ENCODE assay signal across 24 cellular contexts in genomic region chr4:168474660-168475320, GRCh38. TPM values are rescaled to one million over a fixed set of nuclear protein-coding genes. Genes with fewer than 3 reads are reported as not detected.
A peak's percentile ranks its signal among the peaks of the same experiment; 100 is the strongest.
DNase-seq lines count a peak whose midpoint lies in the region; ATAC-seq, FAIRE-seq and TF ChIP-seq lines count a peak whose summit lies in the region.
"Had no signal": no experiment of that assay in that cellular context is flagged by ENCODE, and none has a peak within 500 bp of the region (broad histone marks: within the 10 kb centered on the region; RNA-seq: fewer than 3 reads in every experiment).

No MANE protein-coding gene starts in this region.

- BruUV-seq in mammary epithelial cell (replicated peaks; lab: Mats Ljungman, UMichigan), result no TSS peak

- H3K9ac ChIP-seq in mammary epithelial cell (ENCODE audit: insufficient read depth, low read length), result no peak overlapping the region

- FAIRE-seq in GM19239 (lab: Jason Lieb, UNC), result peak; percentile 76

- dilution Hi-C loops in mammary epithelial cell (cut with HindIII; ENCODE audit: low sequenced_read_pairs), result no loop called here

- no peak for ATAC-seq in right lobe of liver

- H3K27me3 ChIP-seq in mammary epithelial cell (ENCODE audit: insufficient read depth, low read length) (no peaks in the 10 kb centered on the region), vagina (no peaks in the 10 kb centered on the region), right lobe of liver (no peaks in the 10 kb centered on the region), HAP-1 (ENCODE audit: low read depth) (no peaks in the 10 kb centered on the region)
- H3K27me3 ChIP-seq: esophagus muscularis mucosa had no signal

- H3K4me1 ChIP-seq in mammary epithelial cell (ENCODE audit: insufficient read depth, low read length), result peaks cover 15% of the 10 kb centered on the region
- peaks cover 15% of the 10 kb centered on the region for H3K4me1 ChIP-seq in vagina
- peaks cover 0 to 10% (median 0%) of the 10 kb centered on the region in 4 donors for H3K4me1 ChIP-seq in right lobe of liver
- H3K4me1 ChIP-seq in HAP-1, result no peaks in the 10 kb centered on the region

- WGBS in mammary epithelial cell (ENCODE audit: low coverage, missing lambda C conversion rate), result 37% methylated on average over 5 of the region's 5 CpGs
- 59% methylated on average over 5 of the region's 5 CpGs for WGBS in right lobe of liver (ENCODE audit: insufficient coverage, low coverage, low lambda C conversion rate, missing lambda C conversion rate)

- H3K9me3 ChIP-seq in mammary epithelial cell (replicated peaks; ENCODE audit: insufficient read depth, low read length) (no peaks in the 10 kb centered on the region), vagina (no peaks in the 10 kb centered on the region), right lobe of liver (no peaks in the 10 kb centered on the region), HAP-1 (no peaks in the 10 kb centered on the region)
- H3K9me3 ChIP-seq: esophagus muscularis mucosa had no signal

- peak overlapping the region; percentile 22 for H3K27ac ChIP-seq in mammary epithelial cell (ENCODE audit: insufficient read depth, low read depth, low read length)
- H3K27ac ChIP-seq in vagina, result no peak overlapping the region
- H3K27ac ChIP-seq in right lobe of liver, result no peak overlapping the region
- H3K27ac ChIP-seq: esophagus muscularis mucosa had no signal

- intact Hi-C loops in mammary epithelial cell (cut with micrococcal nuclease), result no loop called here
- intact Hi-C loops in vagina (cut with DNase I), result no loop called here
- intact Hi-C loops in right lobe of liver (cut with DNase I), result no loop called here

- no peaks in the 10 kb centered on the region for H3K36me3 Mint-ChIP-seq in nephron progenitor cell (ENCODE audit: low read depth)

- in situ Hi-C loops in mammary epithelial cell (cut with MboI; ENCODE audit: low sequenced_read_pairs in 2 of 2), result no loop called here
- in situ Hi-C loops in HAP-1 (cut with MboI; ENCODE audit: low sequenced_read_pairs), result no loop called here

- no peaks in the 10 kb centered on the region for H4K20me1 ChIP-seq in mammary epithelial cell (ENCODE audit: insufficient read depth, low read length)

- CTCF ChIA-PET in mammary epithelial cell (lab: Charles Lee; ENCODE audit: low non-redundant PET), result no interaction called here

- peak overlapping the region; percentile 60 for H3K4me2 ChIP-seq in mammary epithelial cell (ENCODE audit: insufficient read depth, low read depth, low read length)
- H3K4me2 ChIP-seq: smooth muscle cell had no signal

- no peak for TF ChIP-seq POLR2A in vagina (IDR thresholded peaks at IDR 0.05)
- TF ChIP-seq POLR2A in right lobe of liver (IDR thresholded peaks at IDR 0.05), result no peak

- H3K27me3 Mint-ChIP-seq in nephron progenitor cell (ENCODE audit: low read depth, poor library complexity), result peaks cover 4% of the 10 kb centered on the region
- H3K27me3 Mint-ChIP-seq: B cell had no signal

- H3K4me3 Mint-ChIP-seq in nephron progenitor cell, result no peak overlapping the region
- H3K4me3 Mint-ChIP-seq: B cell had no signal

- H2AFZ ChIP-seq in mammary epithelial cell (ENCODE audit: low read depth, low read length), result peak overlapping the region; percentile 82

- H3K4me3 ChIP-seq in mammary epithelial cell (replicated peaks in 1 of 3; ENCODE audit: insufficient read depth in 1 of 3, low read depth in 2 of 3, low read length in 3 of 3) (no peak overlapping the region), vagina (no peak overlapping the region), right lobe of liver (no peak overlapping the region), HAP-1 (no peak overlapping the region)
- H3K4me3 ChIP-seq: esophagus muscularis mucosa, smooth muscle cell had no signal

- no peak for DNase-seq in GM19239 (ENCODE audit: insufficient read length, low spot score)
- DNase-seq in NCI-H69 (lab: John Stamatoyannopoulos, UW), result peak; percentile 48
- DNase-seq in mammary epithelial cell, result no peak
- no peak for DNase-seq in nephron progenitor cell
- DNase-seq in vagina (ENCODE audit: extremely low spot score in 2 of 2), result no peak
- no peak for DNase-seq in right lobe of liver
- DNase-seq in HAP-1 (ENCODE audit: low spot score in 2 of 2), result no peak
- no peak for DNase-seq in NOMO-1 treated with DMSO at 0.1 percent for 48 hours (lab: John Stamatoyannopoulos, UW; ENCODE audit: unreplicated experiment)
- DNase-seq: activated CD4-positive, alpha-beta T cell treated with anti-CD3 and anti-CD28 coated beads for 48 hours; activated CD8-positive, alpha-beta memory T cell treated with anti-CD3 and anti-CD28 coated beads, Interleukin-2, amount 50 U/mL, for 4 hours; activated effector memory CD4-positive, alpha-beta T cell treated with anti-CD3 and anti-CD28 coated beads, Interleukin-2, amount 50 U/mL, for 16 hours; aorta; cerebellar nuclear complex; effector CD4-positive, alpha-beta T cell; glutamatergic neuron; Kasumi-1; midbrain; NCI-H1105; NCI-H2081 treated with DMSO at 0.1 percent for 48 hours; NCI-H510A; stimulated activated CD4-positive, alpha-beta T cell treated with anti-CD3 and anti-CD28 coated beads, Interleukin-4, amount 100 ng/mL, for 1 hour had no signal

- H3K9me3 Mint-ChIP-seq in nephron progenitor cell, result no peaks in the 10 kb centered on the region

- H3K79me2 ChIP-seq in mammary epithelial cell (ENCODE audit: insufficient read depth, low read length), result peaks cover 2% of the 10 kb centered on the region

- TF ChIP-seq CTCF in mammary epithelial cell (conservative IDR thresholded peaks at IDR 0.05 in 1 of 2, IDR thresholded peaks at IDR 0.05 in 1 of 2; ENCODE audit: extremely low read depth in 1 of 2, insufficient read depth in 1 of 2, low read depth in 1 of 2, low read length in 2 of 2) (no peak), nephron progenitor cell (IDR thresholded peaks at IDR 0.05) (no peak), vagina (IDR thresholded peaks at IDR 0.05) (no peak), right lobe of liver (IDR thresholded peaks at IDR 0.05) (no peak)

- H3K36me3 ChIP-seq in mammary epithelial cell (ENCODE audit: insufficient read depth, low read length) (peaks cover 1% of the 10 kb centered on the region), vagina (peaks cover 0 to 16% of the 10 kb centered on the region in 2 donors), right lobe of liver (peaks cover 0 to 15% (median 1%) of the 10 kb centered on the region in 4 donors), HAP-1 (replicated peaks) (no peaks in the 10 kb centered on the region)

- H3K4me1 Mint-ChIP-seq in nephron progenitor cell, result peaks cover 8% of the 10 kb centered on the region

- peak overlapping the region; percentile 34 for H3K27ac Mint-ChIP-seq in nephron progenitor cell
- H3K27ac Mint-ChIP-seq: B cell had no signal

RNA-seq across cellular contexts. Expression of gene DDX60L, which starts 5.5 kb away (rescaled TPM):
- total RNA-seq in mammary epithelial cell (10 to 100 TPM in 1 of 2 donors, 1 to 10 TPM in 1; 6.8 to 12.2 TPM), vagina (11.3 TPM), right lobe of liver (10 to 100 TPM in 3 of 6 experiments, 1 to 10 TPM in 3; 6.6 to 16.6 (median 10.4) TPM)
- polyA plus RNA-seq in mammary epithelial cell, result 5.7 TPM
- polyA minus RNA-seq in mammary epithelial cell, result 11.7 TPM

RNA-seq across cellular contexts. Expression of gene PALLD, which starts 22.1 kb away (rescaled TPM):
- total RNA-seq in mammary epithelial cell, result 100 to 1,000 TPM; 296 to 380 TPM
- polyA plus RNA-seq in mammary epithelial cell, result 122 TPM
- 433 TPM for polyA minus RNA-seq in mammary epithelial cell
- 229 TPM for total RNA-seq in vagina
- 10 to 100 TPM in 5 of 6 experiments, 1 to 10 TPM in 1; 7.7 to 81.6 (median 24.8) TPM for total RNA-seq in right lobe of liver
